Comparison of ENCODE assay signal across 8 cellular contexts in genomic region chr10:22615819-22616499, GRCh38.
DNase-seq lines count a peak whose midpoint lies in the region; ATAC-seq and TF ChIP-seq lines count a peak whose summit lies in the region.

No MANE protein-coding gene starts in this region.

- H2BK15ac ChIP-seq in mesenchymal stem cell (ENCODE audit: low read depth, poor library complexity, severe bottlenecking): peak overlapping the region; percentile 15

- H3K4me1 ChIP-seq in OCI-LY7 (ENCODE audit: insufficient read depth, low read length, poor library complexity, severe bottlenecking) (peaks cover 62% of the 10 kb centered on the region), mesenchymal stem cell (ENCODE audit: control insufficient read depth, insufficient read depth, low read depth, low read length) (peaks cover 16% of the 10 kb centered on the region)

- DNase-seq in CD1c-positive myeloid dendritic cell (ENCODE audit: extremely low spot score) (peak; percentile 77), OCI-LY7 (ENCODE audit: low spot score) (peak; percentile 80), brain microvascular endothelial cell (no peak), mesenchymal stem cell (peak; percentile 35), AG08395 (ENCODE audit: low spot score) (no peak), amniotic stem cell (lab: John Stamatoyannopoulos, UW) (no peak)

- H2BK12ac ChIP-seq in mesenchymal stem cell (ENCODE audit: low read length in 2 of 2): peak overlapping the region in 1 of 2 experiments; percentile 23

- H3K27ac ChIP-seq in OCI-LY7 (ENCODE audit: low read depth, low read length, poor library complexity, severe bottlenecking): peak overlapping the region; percentile 60
- no peak overlapping the region for H3K27ac ChIP-seq in brain microvascular endothelial cell
- no peak overlapping the region for H3K27ac ChIP-seq in mesenchymal stem cell (ENCODE audit: low read length, poor library complexity, severe bottlenecking)

- H4K8ac ChIP-seq in mesenchymal stem cell (ENCODE audit: low read length): peak overlapping the region; percentile 16

- peak overlapping the region in 1 of 2 experiments; percentile 78 for H3K4ac ChIP-seq in mesenchymal stem cell (ENCODE audit: low read depth in 1 of 2, low read length in 2 of 2)

- H3K79me2 ChIP-seq in OCI-LY7 (ENCODE audit: insufficient read depth, low read depth, low read length): peaks cover 37% of the 10 kb centered on the region; the same call in 1 of the 2 replicates

- H3K14ac ChIP-seq in mesenchymal stem cell (ENCODE audit: low read length in 2 of 2): peak overlapping the region in 1 of 2 experiments; percentile 4

- intact Hi-C loops in OCI-LY7 (cut with micrococcal nuclease; ENCODE audit: unreplicated experiment): loop anchor here (5.0 kb wide), 2 partner anchors 66 to 96 kb away; partner anchors contain the start of gene PIP4K2A

- in situ Hi-C loops in brain microvascular endothelial cell (cut with HindIII; ENCODE audit: low pct_ligation_motif_present, low sequenced_read_pairs): no loop called here

- no peak overlapping the region for H2BK5ac ChIP-seq in mesenchymal stem cell (ENCODE audit: low read depth, low read length, poor library complexity, severe bottlenecking)

- H3K4me3 ChIP-seq in OCI-LY7 (ENCODE audit: low read depth, low read length, poor library complexity, severe bottlenecking) (peak overlapping the region; percentile 65), brain microvascular endothelial cell (ENCODE audit: low read depth, low read length) (peak overlapping the region; percentile 43), mesenchymal stem cell (ENCODE audit: insufficient read depth in 1 of 2, low read depth in 1 of 2, low read length in 2 of 2) (no peak overlapping the region)

- no TSS peak for BruUV-seq in OCI-LY7 (replicated peaks; lab: Mats Ljungman, UMichigan)

- no peaks in the 10 kb centered on the region for H3K9me2 ChIP-seq in OCI-LY7 (ENCODE audit: insufficient read depth, low read length)

- H2BK120ac ChIP-seq in mesenchymal stem cell (ENCODE audit: low read depth, low read length): peak overlapping the region; percentile 9

- no peaks in the 10 kb centered on the region for H4K20me1 ChIP-seq in OCI-LY7 (ENCODE audit: insufficient read depth, low read length)

- peak overlapping the region; percentile 72 for H2AK5ac ChIP-seq in mesenchymal stem cell (ENCODE audit: low read length, severe bottlenecking)

- H3K36me3 ChIP-seq in OCI-LY7 (ENCODE audit: insufficient read depth, low read length) (peaks cover 3% of the 10 kb centered on the region), brain microvascular endothelial cell (replicated peaks) (no peaks in the 10 kb centered on the region), mesenchymal stem cell (ENCODE audit: control insufficient read depth in 1 of 2, insufficient read depth in 2 of 2, low read depth in 1 of 2, low read length in 2 of 2) (peaks cover 13 to 15% of the 10 kb centered on the region in 2 experiments)

- ATAC-seq in GM18907 (IDR thresholded peaks at IDR 0.05; ENCODE audit: unreplicated experiment) (peak; percentile 70), HG03066 (IDR thresholded peaks at IDR 0.05; ENCODE audit: low read depth, unreplicated experiment) (peak; percentile 60)

- WGBS in mesenchymal stem cell: 52% methylated on average over 10 of the region's 11 CpGs

- H4K91ac ChIP-seq in mesenchymal stem cell (ENCODE audit: low read length): peak overlapping the region; percentile 70

- H3K79me1 ChIP-seq in mesenchymal stem cell (replicated peaks; ENCODE audit: low read length, poor library complexity, severe bottlenecking): peaks cover 33% of the 10 kb centered on the region

- H3K27me3 ChIP-seq in brain microvascular endothelial cell (replicated peaks) (no peaks in the 10 kb centered on the region), mesenchymal stem cell (ENCODE audit: control insufficient read depth in 1 of 2, insufficient read depth in 1 of 2, low read length in 2 of 2) (no peaks in the 10 kb centered on the region)

- POLR2A ChIA-PET in OCI-LY7 (lab: Charles Lee): interaction anchor here (0.7 to 4.1 kb wide), 10 partner anchors 10 to 96 kb away, joined by 3 to 31 read pairs (median 4); no protein-coding TSS in a partner anchor

- no peaks in the 10 kb centered on the region; the same call in 1 of the 2 replicates for H3K9me3 ChIP-seq in OCI-LY7 (ENCODE audit: low read length)
- H3K9me3 ChIP-seq in mesenchymal stem cell (ENCODE audit: control insufficient read depth, low read length): no peaks in the 10 kb centered on the region

- no peak for TF ChIP-seq CTCF in OCI-LY7 (conservative IDR thresholded peaks at IDR 0.05; ENCODE audit: low read length)
- TF ChIP-seq CTCF in brain microvascular endothelial cell (IDR thresholded peaks at IDR 0.05; ENCODE audit: low read depth, low read length, missing control alignments): no peak

- peak overlapping the region; percentile 56 to 79 for H3K18ac ChIP-seq in mesenchymal stem cell (ENCODE audit: low read depth in 1 of 2, low read length in 2 of 2)

- H2AFZ ChIP-seq in OCI-LY7 (ENCODE audit: low read length) (peak overlapping the region; percentile 89), mesenchymal stem cell (ENCODE audit: low read depth, low read length) (peak overlapping the region; percentile 49)

- H3K4me2 ChIP-seq in OCI-LY7 (ENCODE audit: low read length) (peak overlapping the region; percentile 79), mesenchymal stem cell (ENCODE audit: low read length, poor library complexity, severe bottlenecking) (no peak overlapping the region)

- H3K9ac ChIP-seq in mesenchymal stem cell (ENCODE audit: low read length): peak overlapping the region; percentile 24

- CTCF ChIA-PET in OCI-LY7 (lab: Charles Lee; ENCODE audit: unreplicated experiment): interaction anchor here (1.2 kb wide), 1 partner anchor 11 kb away, joined by 3 read pairs; no protein-coding TSS in a partner anchor

- H3K23ac ChIP-seq in mesenchymal stem cell (ENCODE audit: low read length in 2 of 2): peak overlapping the region in 1 of 2 experiments; percentile 42

Comparison
In these comparisons a context has a peak if more than half of its experiments do, and no peak if none do; other contexts are left out.
1. DNase-seq: peak in CD1c-positive myeloid dendritic cell (single experiment), OCI-LY7 (single experiment) and mesenchymal stem cell (single experiment); none in brain microvascular endothelial cell (single experiment), AG08395 (single experiment) and amniotic stem cell (single experiment).
2. H3K4me3 ChIP-seq: peak in OCI-LY7 (single experiment) and brain microvascular endothelial cell (single experiment); none in mesenchymal stem cell (0 of 2).